In genomic region chr4:153759407-153760226, GRCh38 we compare ENCODE assay signal across 8 cellular contexts. TPM values are rescaled to one million over a fixed set of nuclear protein-coding genes. Genes with fewer than 3 reads are reported as not detected.
DNase-seq lines count a peak whose midpoint lies in the region; ATAC-seq, FAIRE-seq and TF ChIP-seq lines count a peak whose summit lies in the region.

TSS of gene RNF175 (minus strand) at chr4:153760024. CDS start at chr4:153759862, 162 bp downstream.

- H2BK15ac ChIP-seq in neuronal stem cell (ENCODE audit: low read length), result peak within 1 kb of the TSS; percentile 11

- intact Hi-C loops in esophagus squamous epithelium (cut with DNase I), result loop anchor here (10.0 kb wide), 2 partner anchors 125 to 415 kb away; partner anchors contain the start of gene MND1

- H3K9ac ChIP-seq in neuronal stem cell (ENCODE audit: low read depth, low read length, poor library complexity), result peak within 1 kb of the TSS; percentile 94

- peak within 1 kb of the TSS; percentile 93 for H2BK120ac ChIP-seq in neuronal stem cell (ENCODE audit: low read depth, low read length)

- 6 to 27% methylated on average over 14 to 44 of the region's 74 CpGs for WGBS in esophagus squamous epithelium, 2 donors
- WGBS in neuronal stem cell (ENCODE audit: extremely low coverage in 2 of 2, insufficient read length in 2 of 2, insufficient replicate concordance in 1 of 2), 2 donors, result no CpG with 5 or more reads among the region's 74 CpGs

- peak within 1 kb of the TSS; percentile 94 for H3K23ac ChIP-seq in neuronal stem cell (ENCODE audit: low read depth, low read length, poor library complexity)

- no peak for TF ChIP-seq POLR2A in esophagus squamous epithelium (IDR thresholded peaks at IDR 0.05)

- no peak for ATAC-seq in HG02642 (IDR thresholded peaks at IDR 0.05; ENCODE audit: poor library complexity, unreplicated experiment)

- H2AK5ac ChIP-seq in neuronal stem cell (ENCODE audit: low read depth, low read length), result peak within 1 kb of the TSS; percentile 47

- TF ChIP-seq CTCF in WI38 (IDR thresholded peaks at IDR 0.05; ENCODE audit: low read depth, low read length) (no peak), esophagus squamous epithelium (IDR thresholded peaks at IDR 0.05) (no peak)

- DNase-seq in D341Med (ENCODE audit: low spot score) (peak; percentile 57), esophagus squamous epithelium (lab: John Stamatoyannopoulos, UW) (no peak), neuronal stem cell (ENCODE audit: low spot score) (no peak), OCI-M2 (lab: John Stamatoyannopoulos, UW; ENCODE audit: unreplicated experiment) (no peak), NCI-H446 (lab: John Stamatoyannopoulos, UW) (no peak), GM19239 (ENCODE audit: insufficient read length, low spot score) (no peak)

- peaks cover 5 to 16% (median 8%) of the 10 kb centered on the region in 3 donors for H3K4me1 ChIP-seq in esophagus squamous epithelium
- peaks cover 20 to 33% of the 10 kb centered on the region in 2 donors for H3K4me1 ChIP-seq in neuronal stem cell (ENCODE audit: control insufficient read depth in 2 of 2, insufficient read depth in 1 of 2, low read depth in 1 of 2, low read length in 2 of 2)

- peak within 1 kb of the TSS; percentile 99 for H3K18ac ChIP-seq in neuronal stem cell (ENCODE audit: low read length)

- peaks cover 0 to 38% (median 0%) of the 10 kb centered on the region in 4 donors for H3K27me3 ChIP-seq in esophagus squamous epithelium
- H3K27me3 ChIP-seq in neuronal stem cell (ENCODE audit: control insufficient read depth in 3 of 3, insufficient read depth in 3 of 3, low read depth in 1 of 3, low read length in 3 of 3), result no peaks in the 10 kb centered on the region

- peak within 1 kb of the TSS; percentile 41 for H3K4ac ChIP-seq in neuronal stem cell (ENCODE audit: low read length)

- peak within 1 kb of the TSS; percentile 91 for H4K91ac ChIP-seq in neuronal stem cell (ENCODE audit: low read depth, low read length, poor library complexity)

- H4K8ac ChIP-seq in neuronal stem cell (ENCODE audit: low read depth, low read length), result peak within 1 kb of the TSS; percentile 93

- H3K27ac ChIP-seq in esophagus squamous epithelium, result no peak within 1 kb of the TSS
- no peak within 1 kb of the TSS for H3K27ac ChIP-seq in neuronal stem cell (replicated peaks; ENCODE audit: low read length)

- H3K14ac ChIP-seq in neuronal stem cell (ENCODE audit: low read length), result peak within 1 kb of the TSS; percentile 82

- peak within 1 kb of the TSS; percentile 85 for H2BK12ac ChIP-seq in neuronal stem cell (ENCODE audit: low read length)

- peak within 1 kb of the TSS; percentile 89 for H3K4me2 ChIP-seq in neuronal stem cell (ENCODE audit: insufficient read depth, low read length, poor library complexity, severe bottlenecking)

- H3K9me3 ChIP-seq in esophagus squamous epithelium (no peaks in the 10 kb centered on the region), neuronal stem cell (replicated peaks in 1 of 2; ENCODE audit: control insufficient read depth in 2 of 2, insufficient read depth in 1 of 2, low read depth in 1 of 2, low read length in 2 of 2) (peaks cover 4 to 13% of the 10 kb centered on the region in 2 donors)

- peaks cover 9% of the 10 kb centered on the region for H3K79me1 ChIP-seq in neuronal stem cell (ENCODE audit: low read depth, low read length)

- no peak for FAIRE-seq in GM19239 (lab: Jason Lieb, UNC)

- H3K4me3 ChIP-seq in WI38 (ENCODE audit: low read depth, low read length) (peak within 1 kb of the TSS; percentile 22), esophagus squamous epithelium (peak within 1 kb of the TSS; percentile 40 to 71 (median 52)), neuronal stem cell (ENCODE audit: low read length in 2 of 2) (peak within 1 kb of the TSS; percentile 52 to 80)

- peak within 1 kb of the TSS; percentile 35 for H2BK5ac ChIP-seq in neuronal stem cell (ENCODE audit: low read length)

- peak within 1 kb of the TSS; percentile 82 for H2AFZ ChIP-seq in neuronal stem cell (ENCODE audit: low read length)

- no peaks in the 10 kb centered on the region for H3K36me3 ChIP-seq in esophagus squamous epithelium
- H3K36me3 ChIP-seq in neuronal stem cell (replicated peaks in 1 of 2; ENCODE audit: control insufficient read depth in 2 of 2, insufficient read depth in 2 of 2, low read length in 2 of 2), result peaks cover 0 to 4% of the 10 kb centered on the region in 2 donors

RNA-seq across cellular contexts. Expression of gene RNF175, which starts in this region (rescaled TPM):
- under 1 TPM in 1 of 4 donors, not detected in 3; 0.76 TPM for total RNA-seq in esophagus squamous epithelium
- polyA plus RNA-seq in neuronal stem cell (2013, experiment 1 of 2), result 22.7 TPM
- 22.6 TPM for polyA plus RNA-seq in neuronal stem cell (2013, experiment 2 of 2)
